ENCODE assay signal across 29 cellular contexts in genomic region chr6:147266821-147267220, GRCh38.
"Had no signal": no experiment of that assay in that cellular context is flagged by ENCODE, and none has a peak within 500 bp of the region (broad histone marks: within the 10 kb centered on the region; RNA-seq: fewer than 3 reads in every experiment).

No MANE protein-coding gene starts in this region.

- FAIRE-seq: colon, endometrium, islet of Langerhans, keratinocyte had no signal

- H3K27ac ChIP-seq: coronary artery, dorsolateral prefrontal cortex, epithelial cell of prostate, esophagus squamous epithelium, heart right ventricle, left lung, lower lobe of right lung had no signal

- H3K9me3 Mint-ChIP-seq: effector memory CD8-positive, alpha-beta T cell; endodermal cell; naive B cell had no signal

- H3K4me3 ChIP-seq: coronary artery, dorsolateral prefrontal cortex, esophagus squamous epithelium, gastrocnemius medialis, heart right ventricle, left lung, lower lobe of right lung, mucosa of descending colon had no signal

- H3K9me3 ChIP-seq: esophagus squamous epithelium, gastrocnemius medialis, heart right ventricle, left lung, lower lobe of right lung, mucosa of descending colon had no signal

- DNase-seq: dermis blood vessel endothelial cell; dorsolateral prefrontal cortex; effector CD4-positive, alpha-beta T cell; effector memory CD8-positive, alpha-beta T cell; endodermal cell; erythroblast; esophagus squamous epithelium; foreskin fibroblast; foreskin melanocyte; gastrocnemius medialis; glutamatergic neuron; head of caudate nucleus; heart right ventricle; hippocampal formation; left cardiac atrium; left lung; left ventricle myocardium superior; lower lobe of right lung; mesenchymal stem cell; mucosa of descending colon; naive B cell had no signal

- H3K27ac Mint-ChIP-seq: effector memory CD8-positive, alpha-beta T cell; mesothelial cell of epicardium had no signal

- H3K4me3 Mint-ChIP-seq: effector memory CD8-positive, alpha-beta T cell; endodermal cell; mesothelial cell of epicardium; naive B cell had no signal

- H3K4me1 ChIP-seq: esophagus squamous epithelium, heart right ventricle, left lung, lower lobe of right lung had no signal

- H3K4me1 Mint-ChIP-seq: mesothelial cell of epicardium, naive B cell had no signal

- ATAC-seq: effector memory CD8-positive, alpha-beta T cell; esophagus mucosa; heart right ventricle; left cardiac atrium; left lung; left ventricle myocardium superior; lower lobe of right lung; mucosa of descending colon had no signal

- H3K27me3 Mint-ChIP-seq: effector memory CD8-positive, alpha-beta T cell; naive B cell had no signal

- H3K27me3 ChIP-seq: dorsolateral prefrontal cortex, esophagus squamous epithelium, gastrocnemius medialis, heart right ventricle, left lung had no signal
